Comparison of ENCODE assay signal across 2 cellular contexts in genomic region chr6:45568626-45569025, GRCh38.
TF ChIP-seq lines count a peak whose summit lies in the region.

No MANE protein-coding gene starts in this region.

TF ChIP-seq in HCT116, 20 proteins besides CTCF, POLR2A, EP300 and RAD21:
- TF ChIP-seq EZH2 (IDR thresholded peaks at IDR 0.05) (no peak), TCF7L2 (IDR thresholded peaks at IDR 0.05; ENCODE audit: borderline replicate concordance, extremely low read depth, insufficient read depth, insufficient read length) (no peak)

TF ChIP-seq in SK-N-SH treated with all-trans-retinoic acid at 6 μM for 48 hours, 23 proteins besides CTCF, POLR2A, EP300 and RAD21:
- TF ChIP-seq ZNF70 (CRISPR knock-in tag; IDR thresholded peaks at IDR 0.05) (no peak), ARNTL (CRISPR knock-in tag; IDR thresholded peaks at IDR 0.05; ENCODE audit: borderline replicate concordance, low read depth) (no peak)
